8 cellular contexts compared by ENCODE assay signal in the genomic region with DNA sequence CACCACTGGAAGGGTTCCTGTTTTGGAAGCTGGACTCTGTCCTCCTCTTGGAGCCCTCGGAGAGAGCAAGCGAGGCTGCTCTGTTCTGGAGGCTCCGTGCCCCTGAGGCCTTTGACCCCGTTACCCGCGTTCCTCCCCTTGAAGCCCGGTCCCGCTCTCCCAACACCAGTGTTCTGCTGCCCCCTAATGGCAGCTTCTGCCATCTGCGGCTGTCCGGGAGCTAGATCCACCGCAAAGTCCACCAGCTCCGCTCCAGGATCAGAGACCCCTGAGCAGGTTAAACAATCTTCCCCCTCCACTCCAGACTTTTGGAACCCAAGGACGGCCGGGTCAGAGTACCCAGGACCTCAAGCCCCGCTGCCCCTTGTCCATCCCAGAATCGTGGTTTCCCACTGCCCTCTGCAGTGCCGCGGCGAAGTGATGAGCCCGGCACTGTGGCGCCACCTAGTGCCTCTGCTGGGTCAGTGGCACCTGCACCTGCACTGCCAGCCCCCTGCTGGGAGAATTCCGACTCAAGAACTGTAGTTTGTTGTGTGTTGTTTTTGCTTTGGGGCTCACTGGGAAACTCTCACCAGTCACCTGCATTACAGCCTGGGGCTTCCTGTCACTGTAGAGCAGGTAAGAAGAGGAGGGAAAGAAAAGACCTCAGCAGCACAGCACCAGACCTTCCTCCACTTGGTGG.
DNase-seq lines count a peak whose midpoint lies in the region; ATAC-seq and TF ChIP-seq lines count a peak whose summit lies in the region.

No MANE protein-coding gene starts in this region.

- H3K36me3 ChIP-seq in IMR-90 (ENCODE audit: control insufficient read depth, insufficient read depth, low read length): no peaks in the 10 kb centered on the region
- H3K36me3 ChIP-seq in OCI-LY1 (ENCODE audit: insufficient read depth, low read length): no peaks in the 10 kb centered on the region
- H3K36me3 ChIP-seq in mucosa of stomach (ENCODE audit: control insufficient read depth, insufficient read depth, low read length): no peaks in the 10 kb centered on the region

- H3K27ac ChIP-seq in IMR-90 (ENCODE audit: insufficient read depth, low read length): no peak overlapping the region
- no peak overlapping the region for H3K27ac ChIP-seq in OCI-LY1 (ENCODE audit: low read depth, low read length, poor library complexity, severe bottlenecking)

- no peak overlapping the region for H3K4ac ChIP-seq in IMR-90 (ENCODE audit: low read depth, low read length)

- H3K9ac ChIP-seq in IMR-90 (ENCODE audit: low read depth, low read length) (no peak overlapping the region), OCI-LY1 (ENCODE audit: low read length) (peak overlapping the region; percentile 55), mucosa of stomach (ENCODE audit: low read length) (no peak overlapping the region)

- no peaks in the 10 kb centered on the region for H3K79me1 ChIP-seq in IMR-90 (ENCODE audit: low read depth in 1 of 2, low read length in 2 of 2)

- CTCF ChIA-PET in Calu3 (lab: Charles Lee): interaction anchor here (0.5 to 2.6 kb wide), 63 partner anchors 10 to 891 kb away, joined by 3 to 107 read pairs (median 4); a partner anchor contains a TSS
- CTCF ChIA-PET in IMR-90 (lab: Yijun Ruan, JAX): interaction anchor here (0.6 to 3.0 kb wide), 41 partner anchors 9 to 449 kb away, joined by 3 to 41 read pairs (median 4); a partner anchor contains a TSS

- H3K27me3 ChIP-seq in IMR-90 (ENCODE audit: control insufficient read depth, insufficient read depth, low read length) (no peaks in the 10 kb centered on the region; the same call in 1 of the 2 replicates), OCI-LY1 (ENCODE audit: insufficient read depth, low read length) (no peaks in the 10 kb centered on the region), mucosa of stomach (ENCODE audit: control insufficient read depth, insufficient read depth, low read length) (peaks cover 6% of the 10 kb centered on the region)

- H4K20me1 ChIP-seq in IMR-90 (ENCODE audit: insufficient read depth, low read length) (no peaks in the 10 kb centered on the region), OCI-LY1 (ENCODE audit: insufficient read depth, low read length) (no peaks in the 10 kb centered on the region)

- H2AK9ac ChIP-seq in IMR-90 (replicated peaks; ENCODE audit: low read depth, low read length, poor library complexity): peak overlapping the region; percentile 68

- no peak overlapping the region for H4K8ac ChIP-seq in IMR-90 (ENCODE audit: low read depth in 2 of 2, low read length in 2 of 2)

- POLR2A ChIA-PET in IMR-90 (lab: Charles Lee; ENCODE audit: unreplicated experiment): no interaction called here

- no peak overlapping the region for H2BK120ac ChIP-seq in IMR-90 (ENCODE audit: low read depth, low read length)

- in situ Hi-C loops in IMR-90 (cut with MboI; ENCODE audit: low sequenced_read_pairs): loop anchor here (5.0 to 25.0 kb wide), 2 partner anchors 240 to 455 kb away; no protein-coding TSS in a partner anchor

- no peak overlapping the region for H3K23ac ChIP-seq in IMR-90 (ENCODE audit: low read depth, low read length)

- ATAC-seq in GM21619 (IDR thresholded peaks at IDR 0.05; ENCODE audit: unreplicated experiment) (peak; percentile 89), IMR-90 (ENCODE audit: low read depth) (peak; percentile 96)

- H2BK5ac ChIP-seq in IMR-90 (ENCODE audit: low read depth, low read length, poor library complexity, severe bottlenecking): no peak overlapping the region

- no peaks in the 10 kb centered on the region for H3F3A ChIP-seq in OCI-LY1 (ENCODE audit: insufficient read depth, low read length)

- H3K9me3 ChIP-seq in IMR-90 (ENCODE audit: control insufficient read depth, insufficient read depth, low read length) (no peaks in the 10 kb centered on the region), OCI-LY1 (ENCODE audit: low read length) (no peaks in the 10 kb centered on the region), mucosa of stomach (ENCODE audit: control insufficient read depth, low read length) (no peaks in the 10 kb centered on the region)

- no peaks in the 10 kb centered on the region for H3K4me1 ChIP-seq in IMR-90 (ENCODE audit: control insufficient read depth, insufficient read depth, low read length)
- peaks cover 6% of the 10 kb centered on the region for H3K4me1 ChIP-seq in OCI-LY1 (ENCODE audit: insufficient read depth, low read length, severe bottlenecking)
- H3K4me1 ChIP-seq in mucosa of stomach (ENCODE audit: control insufficient read depth, insufficient read depth, low read length): peaks cover 9% of the 10 kb centered on the region

- peak overlapping the region; percentile 97 for H2AFZ ChIP-seq in IMR-90 (replicated peaks; ENCODE audit: low read length, poor library complexity)
- H2AFZ ChIP-seq in OCI-LY1 (ENCODE audit: low read length): no peak overlapping the region; the same call in 1 of the 2 replicates

- H3K27ac Mint-ChIP-seq in Calu3 (ENCODE audit: unreplicated experiment): no peak overlapping the region

- H3K9me3 Mint-ChIP-seq in Calu3 (ENCODE audit: low read depth, unreplicated experiment): no peaks in the 10 kb centered on the region

- TF ChIP-seq POLR2A in IMR-90 (IDR thresholded peaks at IDR 0.05; ENCODE audit: low read depth, low read length): no peak
- TF ChIP-seq POLR2A in erythroblast (IDR thresholded peaks at IDR 0.05; ENCODE audit: low read length): no peak

- no peaks in the 10 kb centered on the region for H3K79me2 ChIP-seq in OCI-LY1 (ENCODE audit: insufficient read depth, low read length)

- no peak overlapping the region for H3K56ac ChIP-seq in IMR-90 (ENCODE audit: extremely low read depth, insufficient read depth, low read length)

- intact Hi-C loops in Calu3 (cut with micrococcal nuclease; ENCODE audit: unreplicated experiment): loop anchor here (1.0 kb wide), 1 partner anchor 241 kb away; no protein-coding TSS in a partner anchor
- intact Hi-C loops in IMR-90 (cut with micrococcal nuclease): loop anchor here (1.0 to 2.0 kb wide), 4 partner anchors 241 to 450 kb away; no protein-coding TSS in a partner anchor

- H3K4me3 ChIP-seq in IMR-90 (ENCODE audit: insufficient read depth, low read depth, low read length): peak overlapping the region; percentile 38
- peak overlapping the region; percentile 62 for H3K4me3 ChIP-seq in OCI-LY1 (ENCODE audit: low read depth, low read length, poor library complexity, severe bottlenecking)
- H3K4me3 ChIP-seq in mucosa of stomach (ENCODE audit: low read length): peak overlapping the region; percentile 12

- WGBS in IMR-90 (ENCODE audit: extremely low coverage in 2 of 2, insufficient read length in 1 of 2), 2 experiments: 9% methylated on average over 6 of the region's 22 CpGs; no CpG with 5 or more reads in 1 of the 2 experiments

- H3K36me3 Mint-ChIP-seq in Calu3 (ENCODE audit: insufficient read depth, unreplicated experiment): peaks cover 5% of the 10 kb centered on the region

- peak; percentile 64 for TF ChIP-seq RAD21 in IMR-90 (IDR thresholded peaks at IDR 0.05; ENCODE audit: low read length)

- no peak overlapping the region for H4K91ac ChIP-seq in IMR-90 (ENCODE audit: insufficient read depth, low read depth, low read length)

- no peak overlapping the region for H2BK15ac ChIP-seq in IMR-90 (ENCODE audit: low read depth, low read length)

- H3K9me1 ChIP-seq in IMR-90 (ENCODE audit: insufficient read depth, low read length): no peaks in the 10 kb centered on the region

- H3K18ac ChIP-seq in IMR-90 (ENCODE audit: low read depth, low read length): no peak overlapping the region

- dilution Hi-C loops in IMR-90 (cut with HindIII; ENCODE audit: low sequenced_read_pairs, unreplicated experiment): no loop called here

- peak overlapping the region; percentile 66 for H3K4me3 Mint-ChIP-seq in Calu3 (ENCODE audit: low read depth, unreplicated experiment)

- TF ChIP-seq CTCF in Calu3 (IDR thresholded peaks at IDR 0.05; ENCODE audit: unreplicated experiment) (peak; percentile 100), IMR-90 (conservative IDR thresholded peaks at IDR 0.05; ENCODE audit: low read depth, low read length) (peak; percentile 85), OCI-LY1 (IDR thresholded peaks at IDR 0.05; ENCODE audit: low read length) (peak; percentile 100)

- no peak overlapping the region for H2BK20ac ChIP-seq in IMR-90 (ENCODE audit: low read depth, low read length)

- DNase-seq in Calu3: peak; percentile 90
- DNase-seq in IMR-90: peak; percentile 57
- peak; percentile 80 for DNase-seq in activated T-cell treated with anti-CD3 and anti-CD28 coated beads for 4 hours
- DNase-seq in erythroblast (lab: John Stamatoyannopoulos, UW): peak; percentile 85 to 94
- DNase-seq in stimulated activated CD8-positive, alpha-beta memory T cell treated with anti-CD3 and anti-CD28 coated beads, Interleukin-4, amount 100 ng/mL, for 24 hours (ENCODE audit: low read depth): peak; percentile 72

- H3K4me1 Mint-ChIP-seq in Calu3 (ENCODE audit: low read depth, unreplicated experiment): no peaks in the 10 kb centered on the region

- no peak overlapping the region for H2AK5ac ChIP-seq in IMR-90 (ENCODE audit: low read depth, low read length)

- no peaks in the 10 kb centered on the region for H3K9me2 ChIP-seq in OCI-LY1 (ENCODE audit: low read depth, low read length)

- peaks cover 41% of the 10 kb centered on the region for H3K27me3 Mint-ChIP-seq in Calu3 (ENCODE audit: unreplicated experiment)

- H3K14ac ChIP-seq in IMR-90 (replicated peaks; ENCODE audit: low read depth, low read length): no peak overlapping the region

- H3K4me2 ChIP-seq in IMR-90 (ENCODE audit: low read depth, low read length): peak overlapping the region; percentile 87
- peak overlapping the region; percentile 86 for H3K4me2 ChIP-seq in OCI-LY1 (ENCODE audit: low read length)

- BruUV-seq in Calu3 (replicated peaks; lab: Mats Ljungman, UMichigan): no TSS peak
- BruUV-seq in IMR-90 (replicated peaks; lab: Mats Ljungman, UMichigan): no TSS peak

- no peak overlapping the region for H4K5ac ChIP-seq in IMR-90 (ENCODE audit: low read depth, low read length)

TF ChIP-seq in IMR-90, 13 proteins besides CTCF, POLR2A, EP300 and RAD21:
- TF ChIP-seq MAFK (IDR thresholded peaks at IDR 0.05; ENCODE audit: low read depth, low read length) (no peak), MAZ (IDR thresholded peaks at IDR 0.05; ENCODE audit: borderline replicate concordance, low read depth, low read length) (0 out of 2 replicates have a peak, but pooled peaks have one; percentile 16), SMC3 (IDR thresholded peaks at IDR 0.05; ENCODE audit: low read depth, low read length) (peak; percentile 39), RCOR1 (IDR thresholded peaks at IDR 0.05; ENCODE audit: insufficient replicate concordance, low read length) (no peak)

Comparison
In these comparisons a context has a peak if more than half of its experiments do, and no peak if none do; other contexts are left out.
1. H3K4me3 ChIP-seq: peak in every context shown above with its lines; median percentile 62 in OCI-LY1; 38 in IMR-90; 12 in mucosa of stomach.